Comparison of ENCODE assay signal across 16 cellular contexts in the genomic region with DNA sequence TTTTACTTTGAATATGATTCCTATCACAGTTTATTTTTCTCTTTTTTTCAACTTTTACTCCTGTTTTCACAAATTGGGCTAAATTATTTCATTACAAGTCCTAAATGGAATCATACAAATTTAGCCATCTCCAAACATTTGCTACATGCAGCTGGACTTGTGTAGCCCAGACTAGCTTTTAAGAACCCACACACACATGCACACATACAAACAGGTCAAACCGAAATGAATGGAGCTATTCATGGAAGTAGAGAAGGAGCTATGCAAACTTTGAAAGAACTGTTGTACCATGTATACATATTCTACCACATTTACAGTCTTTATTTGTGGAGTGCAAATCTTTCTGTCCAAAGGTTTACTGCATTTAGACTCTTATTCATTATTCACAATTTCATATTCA.
DNase-seq lines count a peak whose midpoint lies in the region; ATAC-seq and TF ChIP-seq lines count a peak whose summit lies in the region.
"Had no signal": no experiment of that assay in that cellular context is flagged by ENCODE, and none has a peak within 500 bp of the region (broad histone marks: within the 10 kb centered on the region; RNA-seq: fewer than 3 reads in every experiment).

No MANE protein-coding gene starts in this region.

- H3K27me3 Mint-ChIP-seq in neural crest cell (ENCODE audit: low read depth): no peaks in the 10 kb centered on the region

- peak overlapping the region; percentile 9 for H3K4me3 Mint-ChIP-seq in neural crest cell

- peaks cover 55% of the 10 kb centered on the region for H3K4me1 Mint-ChIP-seq in neural crest cell

- in situ Hi-C loops in transverse colon (cut with MboI; ENCODE audit: low pct_ligation_motif_present in 1 of 4, low pct_unique_long_range_greater_than_20kb in 1 of 4, low sequenced_read_pairs in 3 of 4): no loop called here

- no peak for TF ChIP-seq POLR2A in stomach (IDR thresholded peaks at IDR 0.05)
- no peak for TF ChIP-seq POLR2A in transverse colon (IDR thresholded peaks at IDR 0.05)

- DNase-seq in NCI-H526 treated with DMSO at 0.1 percent for 48 hours (lab: John Stamatoyannopoulos, UW) (peak; percentile 100), fibroblast of peridontal ligament (ENCODE audit: extremely low read depth) (peak; percentile 28), neural crest cell (ENCODE audit: low read depth, low spot score) (peak; percentile 49), superior temporal gyrus (ENCODE audit: extremely low spot score) (peak; percentile 31), stomach (no peak), transverse colon (no peak)
- DNase-seq: ACHN, AML-193, EL, H7, NCI-H1092, NCI-H146, NCI-H2081, SHP77 had no signal

- no peaks in the 10 kb centered on the region for H3K36me3 ChIP-seq in stomach
- no peaks in the 10 kb centered on the region for H3K36me3 ChIP-seq in transverse colon

- intact Hi-C loops in stomach (cut with DNase I; ENCODE audit: low total_unique reads): no loop called here
- intact Hi-C loops in transverse colon (cut with DNase I; ENCODE audit: low total_unique reads): no loop called here

- TF ChIP-seq CTCF in neural crest cell (conservative IDR thresholded peaks at IDR 0.05): no peak
- no peak for TF ChIP-seq CTCF in stomach (IDR thresholded peaks at IDR 0.05)
- TF ChIP-seq CTCF in transverse colon (IDR thresholded peaks at IDR 0.05): no peak

- H3K36me3 Mint-ChIP-seq in neural crest cell (ENCODE audit: low read depth): no peaks in the 10 kb centered on the region

- no peak overlapping the region for H3K27ac Mint-ChIP-seq in neural crest cell (ENCODE audit: unreplicated experiment)

- WGBS in stomach, 5 donors: 30 to 46% (median 42%) methylated on average over 1 of the region's 1 CpG
- WGBS in transverse colon (ENCODE audit: low coverage in 1 of 2), 2 donors: 57% methylated on average over 1 of the region's 1 CpG

- peaks cover 3% of the 10 kb centered on the region for H3K9me3 Mint-ChIP-seq in neural crest cell

- H3K27ac ChIP-seq in stomach (no peak overlapping the region), transverse colon (no peak overlapping the region)
- H3K27ac ChIP-seq: KMS-11 had no signal

- TF ChIP-seq EP300 in stomach (IDR thresholded peaks at IDR 0.05) (no peak), transverse colon (IDR thresholded peaks at IDR 0.05; ENCODE audit: low read depth) (no peak)

- H3K4me3 ChIP-seq in stomach (no peak overlapping the region), transverse colon (no peak overlapping the region)

- H3K4me1 ChIP-seq in stomach (no peaks in the 10 kb centered on the region), transverse colon (no peaks in the 10 kb centered on the region)

- H3K27me3 ChIP-seq in stomach (no peaks in the 10 kb centered on the region), transverse colon (no peaks in the 10 kb centered on the region)

- no peak for ATAC-seq in HG02884 (IDR thresholded peaks at IDR 0.05; ENCODE audit: unreplicated experiment)

- H3K9me3 ChIP-seq in stomach (no peaks in the 10 kb centered on the region), transverse colon (no peaks in the 10 kb centered on the region)

Comparison
In these comparisons a context has a peak if more than half of its experiments do, and no peak if none do; other contexts are left out.
1. DNase-seq: peak in NCI-H526 treated with DMSO at 0.1 percent for 48 hours (single experiment), fibroblast of peridontal ligament (single experiment), neural crest cell (single experiment) and superior temporal gyrus (single experiment); none in stomach (single experiment) and transverse colon (single experiment).